In genomic region chr13:98141509-98141908, GRCh38 we compare ENCODE assay signal across 18 cellular contexts. TPM values are rescaled to one million over a fixed set of nuclear protein-coding genes. Genes with fewer than 3 reads are reported as not detected.
DNase-seq lines count a peak whose midpoint lies in the region; ATAC-seq and TF ChIP-seq lines count a peak whose summit lies in the region.
"Had no signal": no experiment of that assay in that cellular context is flagged by ENCODE, and none has a peak within 500 bp of the region (broad histone marks: within the 10 kb centered on the region; RNA-seq: fewer than 3 reads in every experiment).

No MANE protein-coding gene starts in this region.

- dilution Hi-C loops in IMR-90 (cut with HindIII; ENCODE audit: low sequenced_read_pairs, unreplicated experiment): no loop called here

- H3K27me3 ChIP-seq in IMR-90 (ENCODE audit: control insufficient read depth, insufficient read depth, low read length) (no peaks in the 10 kb centered on the region; the same call in 1 of the 2 replicates), hepatocyte (no peaks in the 10 kb centered on the region), osteoblast (ENCODE audit: insufficient read depth, low read length) (no peaks in the 10 kb centered on the region)
- H3K27me3 ChIP-seq: breast epithelium had no signal

- no peaks in the 10 kb centered on the region for H3K9me2 ChIP-seq in hepatocyte (replicated peaks; ENCODE audit: insufficient read depth)

- H3K4me3 ChIP-seq in IMR-90 (ENCODE audit: insufficient read depth, low read depth, low read length) (no peak overlapping the region), hepatocyte (no peak overlapping the region), osteoblast (ENCODE audit: insufficient read depth, low read length) (no peak overlapping the region)

- H3K36me3 ChIP-seq in IMR-90 (ENCODE audit: control insufficient read depth, insufficient read depth, low read length) (no peaks in the 10 kb centered on the region), hepatocyte (replicated peaks; ENCODE audit: insufficient read depth, low read depth) (no peaks in the 10 kb centered on the region), osteoblast (ENCODE audit: insufficient read depth, low read length) (no peaks in the 10 kb centered on the region)
- H3K36me3 ChIP-seq: breast epithelium, gastrocnemius medialis, HAP-1, neutrophil had no signal

- in situ Hi-C loops in IMR-90 (cut with MboI; ENCODE audit: low sequenced_read_pairs): loop anchor here (10.0 to 25.0 kb wide), 4 partner anchors 253 to 696 kb away; no protein-coding TSS in a partner anchor

- H3K9me3 Mint-ChIP-seq in activated CD4-positive, alpha-beta T cell treated with anti-CD3 and anti-CD28 coated beads, Interleukin-2, amount 10 ng/mL, durations not matched to agents 7 days and 5 days: no peaks in the 10 kb centered on the region

- peaks cover 25% of the 10 kb centered on the region for H4K20me1 ChIP-seq in IMR-90 (ENCODE audit: insufficient read depth, low read length)
- H4K20me1 ChIP-seq in hepatocyte (ENCODE audit: insufficient read depth, poor library complexity, severe bottlenecking): peaks cover 16% of the 10 kb centered on the region
- H4K20me1 ChIP-seq in osteoblast (ENCODE audit: insufficient read depth, low read length): peaks cover 15% of the 10 kb centered on the region

- WGBS in IMR-90 (ENCODE audit: extremely low coverage in 2 of 2, insufficient read length in 1 of 2), 2 experiments: 61% methylated on average over 4 of the region's 8 CpGs; no CpG with 5 or more reads in 1 of the 2 experiments
- 54% methylated on average over 8 of the region's 8 CpGs for WGBS in hepatocyte (ENCODE audit: low lambda C conversion rate, missing lambda C conversion rate)

- H3K27ac Mint-ChIP-seq in activated CD4-positive, alpha-beta T cell treated with anti-CD3 and anti-CD28 coated beads, Interleukin-2, amount 10 ng/mL, durations not matched to agents 7 days and 5 days: no peak overlapping the region

- H3K27me3 Mint-ChIP-seq in activated CD4-positive, alpha-beta T cell treated with anti-CD3 and anti-CD28 coated beads, Interleukin-2, amount 10 ng/mL, durations not matched to agents 7 days and 5 days: peaks cover 61% of the 10 kb centered on the region

- POLR2A ChIA-PET in activated CD4-positive, alpha-beta T cell treated with anti-CD3 and anti-CD28 coated beads, Interleukin-2, amount 10 ng/mL, durations not matched to agents 7 days and 5 days (lab: Charles Lee): no interaction called here
- POLR2A ChIA-PET in IMR-90 (lab: Charles Lee; ENCODE audit: unreplicated experiment): no interaction called here

- no peak overlapping the region; the same call in 1 of the 2 replicates for H2AK5ac ChIP-seq in IMR-90 (ENCODE audit: low read depth, low read length)

- H3K4me1 Mint-ChIP-seq in activated CD4-positive, alpha-beta T cell treated with anti-CD3 and anti-CD28 coated beads, Interleukin-2, amount 10 ng/mL, durations not matched to agents 7 days and 5 days: peaks cover 8% of the 10 kb centered on the region

- no peak overlapping the region for H4K8ac ChIP-seq in IMR-90 (ENCODE audit: low read depth in 2 of 2, low read length in 2 of 2)

- H3K56ac ChIP-seq in IMR-90 (ENCODE audit: extremely low read depth, insufficient read depth, low read length): no peak overlapping the region

- no peak overlapping the region for H3K23ac ChIP-seq in IMR-90 (ENCODE audit: low read depth, low read length)

- TF ChIP-seq POLR2A in IMR-90 (IDR thresholded peaks at IDR 0.05; ENCODE audit: low read depth, low read length): no peak

- H2AFZ ChIP-seq in IMR-90 (replicated peaks; ENCODE audit: low read length, poor library complexity): no peak overlapping the region
- H2AFZ ChIP-seq in hepatocyte: no peak overlapping the region
- peak overlapping the region; percentile 69 for H2AFZ ChIP-seq in osteoblast (ENCODE audit: low read length)

- no peak overlapping the region for H4K5ac ChIP-seq in IMR-90 (ENCODE audit: low read depth, low read length)

- no TSS peak for BruUV-seq in IMR-90 (replicated peaks; lab: Mats Ljungman, UMichigan)

- CTCF ChIA-PET in activated CD4-positive, alpha-beta T cell treated with anti-CD3 and anti-CD28 coated beads, Interleukin-2, amount 10 ng/mL, durations not matched to agents 7 days and 5 days (lab: Charles Lee): interaction anchor here (0.6 kb wide), 1 partner anchor 270 kb away, joined by 4 read pairs; no protein-coding TSS in a partner anchor
- CTCF ChIA-PET in IMR-90 (lab: Yijun Ruan, JAX): no interaction called here

- H3K4me1 ChIP-seq in IMR-90 (ENCODE audit: control insufficient read depth, insufficient read depth, low read length) (peaks cover 6% of the 10 kb centered on the region), hepatocyte (ENCODE audit: insufficient read depth) (peaks cover 27% of the 10 kb centered on the region), osteoblast (ENCODE audit: insufficient read depth, low read length) (peaks cover 22% of the 10 kb centered on the region)
- H3K4me1 ChIP-seq: breast epithelium had no signal

- H3K4ac ChIP-seq in IMR-90 (ENCODE audit: low read depth, low read length): 0 out of 2 replicates have a peak overlapping the region, but pooled peaks have one; percentile 29

- no peak for DNase-seq in activated CD4-positive, alpha-beta T cell treated with anti-CD3 and anti-CD28 coated beads, Interleukin-2, amount 10 ng/mL, durations not matched to agents 7 days and 5 days
- no peak for DNase-seq in activated CD4-positive, alpha-beta T cell treated with anti-CD3 and anti-CD28 coated beads for 48 hours
- DNase-seq in IMR-90: no peak
- no peak for DNase-seq in hepatocyte (ENCODE audit: low spot score)
- DNase-seq in osteoblast (ENCODE audit: insufficient read length, low spot score, missing footprints): no peak
- DNase-seq in A172 (ENCODE audit: low spot score): no peak
- DNase-seq in dedifferentiated amniotic fluid mesenchymal stem cell (ENCODE audit: extremely low spot score): no peak
- DNase-seq in GM10266 (ENCODE audit: extremely low spot score): no peak
- DNase-seq: NCI-H2029, NCI-H82 had no signal

- TF ChIP-seq CTCF in IMR-90 (conservative IDR thresholded peaks at IDR 0.05; ENCODE audit: low read depth, low read length): no peak
- TF ChIP-seq CTCF in hepatocyte (IDR thresholded peaks at IDR 0.05; ENCODE audit: poor library complexity): no peak
- TF ChIP-seq CTCF in osteoblast (IDR thresholded peaks at IDR 0.05; ENCODE audit: extremely low read depth, low read depth, low read length): no peak
- no peak for TF ChIP-seq CTCF in GM10266 (IDR thresholded peaks at IDR 0.05; ENCODE audit: control insufficient read depth, insufficient read depth, low read depth, missing control alignments)

- TF ChIP-seq RAD21 in IMR-90 (IDR thresholded peaks at IDR 0.05; ENCODE audit: low read length): no peak

- no peak overlapping the region for H2BK120ac ChIP-seq in IMR-90 (ENCODE audit: low read depth, low read length)

- intact Hi-C loops in IMR-90 (cut with micrococcal nuclease): loop anchor here (5.0 to 10.0 kb wide), 5 partner anchors 113 to 533 kb away; no protein-coding TSS in a partner anchor

- H3K36me3 Mint-ChIP-seq in activated CD4-positive, alpha-beta T cell treated with anti-CD3 and anti-CD28 coated beads, Interleukin-2, amount 10 ng/mL, durations not matched to agents 7 days and 5 days (ENCODE audit: low read depth): no peaks in the 10 kb centered on the region

- H3K79me2 ChIP-seq in hepatocyte: peaks cover 25% of the 10 kb centered on the region
- H3K79me2 ChIP-seq in osteoblast (ENCODE audit: insufficient read depth, low read length): peaks cover 24% of the 10 kb centered on the region

- H3K27ac ChIP-seq in IMR-90 (ENCODE audit: insufficient read depth, low read length) (no peak overlapping the region), hepatocyte (no peak overlapping the region), osteoblast (ENCODE audit: low read depth, low read length) (no peak overlapping the region)
- H3K27ac ChIP-seq: neutrophil had no signal

- no peak for ATAC-seq in IMR-90 (ENCODE audit: low read depth)

- H2AK9ac ChIP-seq in IMR-90 (replicated peaks; ENCODE audit: low read depth, low read length, poor library complexity): no peak overlapping the region

- no peak overlapping the region for H2BK20ac ChIP-seq in IMR-90 (ENCODE audit: low read depth, low read length)

- peaks cover 4% of the 10 kb centered on the region for H3K9me1 ChIP-seq in IMR-90 (ENCODE audit: insufficient read depth, low read length)

- peaks cover 7 to 18% of the 10 kb centered on the region in 2 experiments; a peak in 3 of 4 replicates for H3K79me1 ChIP-seq in IMR-90 (ENCODE audit: low read depth in 1 of 2, low read length in 2 of 2)

- H3K9me3 ChIP-seq in IMR-90 (ENCODE audit: control insufficient read depth, insufficient read depth, low read length): no peaks in the 10 kb centered on the region
- no peaks in the 10 kb centered on the region for H3K9me3 ChIP-seq in hepatocyte (ENCODE audit: low read depth)
- H3K9me3 ChIP-seq in osteoblast (ENCODE audit: low read depth, low read length): no peaks in the 10 kb centered on the region
- H3K9me3 ChIP-seq: breast epithelium, gastrocnemius medialis, HAP-1, neutrophil had no signal

- H2BK5ac ChIP-seq in IMR-90 (ENCODE audit: low read depth, low read length, poor library complexity, severe bottlenecking): no peak overlapping the region

- H3K9ac ChIP-seq in IMR-90 (ENCODE audit: low read depth, low read length): no peak overlapping the region

- no peak overlapping the region for H3K4me2 ChIP-seq in IMR-90 (ENCODE audit: low read depth, low read length)
- H3K4me2 ChIP-seq in hepatocyte: peak overlapping the region; percentile 99
- peak overlapping the region; percentile 84 for H3K4me2 ChIP-seq in osteoblast (ENCODE audit: insufficient read depth, low read length)

- no peak overlapping the region for H4K91ac ChIP-seq in IMR-90 (ENCODE audit: insufficient read depth, low read depth, low read length)

- no peak overlapping the region for H2BK15ac ChIP-seq in IMR-90 (ENCODE audit: low read depth, low read length)

- H3K4me3 Mint-ChIP-seq in activated CD4-positive, alpha-beta T cell treated with anti-CD3 and anti-CD28 coated beads, Interleukin-2, amount 10 ng/mL, durations not matched to agents 7 days and 5 days: peak overlapping the region; percentile 43

- H3K18ac ChIP-seq in IMR-90 (ENCODE audit: low read depth, low read length): no peak overlapping the region

- H3K14ac ChIP-seq in IMR-90 (replicated peaks; ENCODE audit: low read depth, low read length): no peak overlapping the region

RNA-seq across cellular contexts. Expression of gene FARP1, which starts 1.4 kb away (rescaled TPM):
- 1 to 10 TPM in 1 of 2 experiments, under 1 TPM in 1; 0.67 to 1.0 TPM for total RNA-seq in activated CD4-positive, alpha-beta T cell treated with anti-CD3 and anti-CD28 coated beads, Interleukin-2, amount 10 ng/mL, durations not matched to agents 7 days and 5 days
- total RNA-seq in IMR-90 (2012; rRNA removed) (48.3 and 57.0 TPM in 2 replicates), hepatocyte (29.0 and 35.5 TPM in 2 replicates), osteoblast (30.6 and 36.2 TPM in 2 replicates)
- polyA plus RNA-seq in IMR-90 (2012; rRNA removed) (32.6 and 39.6 TPM in 2 replicates), hepatocyte (68.7 and 74.7 TPM in 2 replicates)
- 25.4 and 27.9 TPM in 2 replicates for polyA plus RNA-seq in IMR-90 (2012; cell fraction: cytosol; rRNA removed)
- polyA plus RNA-seq in IMR-90 (2012; cell fraction: nucleus; rRNA removed; ENCODE audit: low replicate concordance): 49.5 and 91.9 TPM in 2 replicates
- total RNA-seq in A172 (2014; rRNA removed; shearing (Covaris generic)): 16.4 and 18.2 TPM in 2 replicates

RNA-seq across cellular contexts. Expression of gene RNF113B, which starts 35.6 kb away (rescaled TPM):
- not detected for total RNA-seq in activated CD4-positive, alpha-beta T cell treated with anti-CD3 and anti-CD28 coated beads, Interleukin-2, amount 10 ng/mL, durations not matched to agents 7 days and 5 days
- total RNA-seq in IMR-90 (2012; rRNA removed): not detected in 2 replicates
- not detected in 2 replicates for polyA plus RNA-seq in IMR-90 (2012; rRNA removed)
- polyA plus RNA-seq in IMR-90 (2012; cell fraction: cytosol; rRNA removed): not detected in 2 replicates
- not detected in 2 replicates for polyA plus RNA-seq in IMR-90 (2012; cell fraction: nucleus; rRNA removed; ENCODE audit: low replicate concordance)
- not detected in 2 replicates for total RNA-seq in hepatocyte
- 0.94 TPM in 1 of 2 replicates, not detected in the other for polyA plus RNA-seq in hepatocyte
- total RNA-seq in osteoblast: not detected in 2 replicates
- not detected in 2 replicates for total RNA-seq in A172 (2014; rRNA removed; shearing (Covaris generic))
- total RNA-seq: A673, breast epithelium, gastrocnemius medialis, left colon, MCF 10A, SK-MEL-5 had no signal
